ENCODE assay signal across 18 cellular contexts in genomic region chr22:39115976-39116621, GRCh38. TPM values are rescaled to one million over a fixed set of nuclear protein-coding genes. Genes with fewer than 3 reads are reported as not detected.
DNase-seq lines count a peak whose midpoint lies in the region; ATAC-seq and TF ChIP-seq lines count a peak whose summit lies in the region.
"Had no signal": no experiment of that assay in that cellular context is flagged by ENCODE, and none has a peak within 500 bp of the region (broad histone marks: within the 10 kb centered on the region; RNA-seq: fewer than 3 reads in every experiment).

No MANE protein-coding gene starts in this region.

- no peak for ATAC-seq in CD4-positive, CD25-positive, alpha-beta regulatory T cell (ENCODE audit: low read depth in 2 of 2)
- ATAC-seq in memory B cell (ENCODE audit: low read depth), result no peak

- intact Hi-C loops in CD4-positive, alpha-beta memory T cell (cut with micrococcal nuclease), result loop anchor here (2.0 to 5.0 kb wide), 2 partner anchors 25 to 39 kb away; partner anchors contain the start of gene APOBEC3G
- intact Hi-C loops in activated CD4-positive, alpha-beta memory T cell treated with anti-CD3 and anti-CD28 coated beads for 36 hours (cut with micrococcal nuclease), result loop anchor here (2.0 to 10.0 kb wide), 4 partner anchors 34 to 243 kb away; partner anchors contain the start of genes APOBEC3C and CBX6
- intact Hi-C loops in CD14-positive monocyte (cut with micrococcal nuclease), result loop anchor here in 1 of 2 donors (10.0 kb wide), 1 partner anchor 101 kb away; the partner anchor contains the start of gene APOBEC3C

- H3K9me3 ChIP-seq in CD4-positive, CD25-positive, alpha-beta regulatory T cell (ENCODE audit: control insufficient read depth in 2 of 2, low read length in 2 of 2), result no peaks in the 10 kb centered on the region
- no peaks in the 10 kb centered on the region for H3K9me3 ChIP-seq in CD4-positive, alpha-beta memory T cell (ENCODE audit: control insufficient read depth in 1 of 2, low read length in 2 of 2)

- CTCF ChIA-PET in CD4-positive, alpha-beta memory T cell (lab: Charles Lee; ENCODE audit: partially characterized antibody), result interaction anchor here (1.3 to 2.6 kb wide), 3 partner anchors 17 to 247 kb away, joined by 3 to 14 read pairs (median 4); no protein-coding TSS in a partner anchor
- CTCF ChIA-PET in activated CD4-positive, alpha-beta memory T cell treated with anti-CD3 and anti-CD28 coated beads for 36 hours (lab: Charles Lee), result interaction anchor here (0.8 to 1.9 kb wide), 4 partner anchors 19 to 174 kb away, joined by 3 to 5 read pairs (median 4); partner anchors contain the start of gene APOBEC3H

- H3K4me1 ChIP-seq in CD4-positive, CD25-positive, alpha-beta regulatory T cell (ENCODE audit: control insufficient read depth, insufficient read depth, low read length, poor library complexity, severe bottlenecking), result peaks cover 27% of the 10 kb centered on the region
- peaks cover 31% of the 10 kb centered on the region for H3K4me1 ChIP-seq in CD4-positive, alpha-beta memory T cell (ENCODE audit: insufficient read depth, low read length)

- no peaks in the 10 kb centered on the region for H3K9me3 Mint-ChIP-seq in CD4-positive, CD25-positive, alpha-beta regulatory T cell
- peaks cover 0 to 1% (median 0%) of the 10 kb centered on the region in 8 donors for H3K9me3 Mint-ChIP-seq in CD4-positive, alpha-beta memory T cell
- H3K9me3 Mint-ChIP-seq in activated CD4-positive, alpha-beta memory T cell treated with anti-CD3 and anti-CD28 coated beads for 36 hours, result no peaks in the 10 kb centered on the region
- H3K9me3 Mint-ChIP-seq in memory B cell, result no peaks in the 10 kb centered on the region
- peaks cover 0 to 2% (median 0%) of the 10 kb centered on the region in 7 donors for H3K9me3 Mint-ChIP-seq in CD14-positive monocyte

- H3K4me3 Mint-ChIP-seq in CD4-positive, CD25-positive, alpha-beta regulatory T cell, result peak overlapping the region in 1 of 4 donors; percentile 33
- peak overlapping the region in 2 of 8 donors; percentile 53 to 82 for H3K4me3 Mint-ChIP-seq in CD4-positive, alpha-beta memory T cell
- H3K4me3 Mint-ChIP-seq in activated CD4-positive, alpha-beta memory T cell treated with anti-CD3 and anti-CD28 coated beads for 36 hours, result no peak overlapping the region
- H3K4me3 Mint-ChIP-seq in memory B cell (no peak overlapping the region), CD14-positive monocyte (no peak overlapping the region)

- H3K36me3 ChIP-seq in CD4-positive, CD25-positive, alpha-beta regulatory T cell (ENCODE audit: control insufficient read depth, insufficient read depth, low read length), result no peaks in the 10 kb centered on the region
- no peaks in the 10 kb centered on the region for H3K36me3 ChIP-seq in CD4-positive, alpha-beta memory T cell (ENCODE audit: insufficient read depth, low read length)

- H3K27me3 ChIP-seq in CD4-positive, CD25-positive, alpha-beta regulatory T cell (ENCODE audit: control insufficient read depth, insufficient read depth, low read length), result no peaks in the 10 kb centered on the region
- H3K27me3 ChIP-seq in CD4-positive, alpha-beta memory T cell (ENCODE audit: insufficient read depth, low read length), result no peaks in the 10 kb centered on the region

- H3K27ac ChIP-seq in CD4-positive, CD25-positive, alpha-beta regulatory T cell (ENCODE audit: insufficient read depth, low read length, poor library complexity, severe bottlenecking), result peak overlapping the region; percentile 86
- peak overlapping the region; percentile 21 for H3K27ac ChIP-seq in CD4-positive, alpha-beta memory T cell (ENCODE audit: low read depth, low read length)
- H3K27ac ChIP-seq: coronary artery, GM23248 had no signal

- H3K36me3 Mint-ChIP-seq in CD4-positive, CD25-positive, alpha-beta regulatory T cell, result no peaks in the 10 kb centered on the region
- no peaks in the 10 kb centered on the region for H3K36me3 Mint-ChIP-seq in CD4-positive, alpha-beta memory T cell
- no peaks in the 10 kb centered on the region for H3K36me3 Mint-ChIP-seq in activated CD4-positive, alpha-beta memory T cell treated with anti-CD3 and anti-CD28 coated beads for 36 hours
- H3K36me3 Mint-ChIP-seq in memory B cell (no peaks in the 10 kb centered on the region), CD14-positive monocyte (no peaks in the 10 kb centered on the region)

- H3K27me3 Mint-ChIP-seq in CD4-positive, CD25-positive, alpha-beta regulatory T cell, result no peaks in the 10 kb centered on the region
- no peaks in the 10 kb centered on the region for H3K27me3 Mint-ChIP-seq in CD4-positive, alpha-beta memory T cell
- H3K27me3 Mint-ChIP-seq in activated CD4-positive, alpha-beta memory T cell treated with anti-CD3 and anti-CD28 coated beads for 36 hours, result no peaks in the 10 kb centered on the region
- no peaks in the 10 kb centered on the region for H3K27me3 Mint-ChIP-seq in memory B cell
- peaks cover 4 to 13% (median 6%) of the 10 kb centered on the region in 3 donors for H3K27me3 Mint-ChIP-seq in CD14-positive monocyte (ENCODE audit: low read depth in 3 of 3)

- H3K4me1 Mint-ChIP-seq in CD4-positive, CD25-positive, alpha-beta regulatory T cell, result peaks cover 16 to 33% (median 25%) of the 10 kb centered on the region in 4 donors
- H3K4me1 Mint-ChIP-seq in CD4-positive, alpha-beta memory T cell, result peaks cover 23 to 36% (median 28%) of the 10 kb centered on the region in 4 donors
- peaks cover 55% of the 10 kb centered on the region for H3K4me1 Mint-ChIP-seq in activated CD4-positive, alpha-beta memory T cell treated with anti-CD3 and anti-CD28 coated beads for 36 hours (ENCODE audit: low read depth)
- peaks cover 31% of the 10 kb centered on the region for H3K4me1 Mint-ChIP-seq in memory B cell
- peaks cover 14% of the 10 kb centered on the region for H3K4me1 Mint-ChIP-seq in CD14-positive monocyte

- DNase-seq in CD4-positive, CD25-positive, alpha-beta regulatory T cell, result no peak
- peak in 1 of 5 donors; percentile 72 for DNase-seq in CD4-positive, alpha-beta memory T cell
- DNase-seq in activated CD4-positive, alpha-beta memory T cell treated with anti-CD3 and anti-CD28 coated beads for 36 hours, result no peak
- no peak for DNase-seq in memory B cell (ENCODE audit: low spot score in 2 of 2)
- DNase-seq in SK-N-DZ (ENCODE audit: low spot score), result no peak
- DNase-seq in middle frontal gyrus (ENCODE audit: extremely low spot score, low spot score), result no peak
- DNase-seq in CD14-positive monocyte (ENCODE audit: low spot score), result no peak
- DNase-seq: activated CD4-positive, alpha-beta T cell treated with anti-CD3 and anti-CD28 coated beads for 4 hours; activated effector memory CD4-positive, alpha-beta T cell treated with anti-CD3 and anti-CD28 coated beads, Interleukin-2, amount 50 U/mL, for 16 hours; AML-193; GM23248; NCI-H1105 treated with DMSO at 0.1 percent for 48 hours; NCI-H526 treated with DMSO at 0.1 percent for 48 hours; stimulated activated CD4-positive, alpha-beta T cell treated with anti-CD3 and anti-CD28 coated beads, Interleukin-2, amount 100 ng/mL, for 48 hours; T-helper 9 cell had no signal

- POLR2A ChIA-PET in CD4-positive, alpha-beta memory T cell (lab: Charles Lee; ENCODE audit: partially characterized antibody), result interaction anchor here (0.7 to 1.2 kb wide), 3 partner anchors 21 to 246 kb away, joined by 3 to 4 read pairs (median 3); no protein-coding TSS in a partner anchor
- POLR2A ChIA-PET in activated CD4-positive, alpha-beta memory T cell treated with anti-CD3 and anti-CD28 coated beads for 36 hours (lab: Charles Lee), result interaction anchor here (0.6 to 1.8 kb wide), 6 partner anchors 17 to 174 kb away, joined by 3 to 9 read pairs (median 4); partner anchors contain the start of gene APOBEC3G

- no peak for TF ChIP-seq CTCF in CD14-positive monocyte (IDR thresholded peaks at IDR 0.05)

- peak overlapping the region; percentile 27 to 74 (median 57) for H3K27ac Mint-ChIP-seq in CD4-positive, CD25-positive, alpha-beta regulatory T cell
- H3K27ac Mint-ChIP-seq in CD4-positive, alpha-beta memory T cell, result peak overlapping the region; percentile 60 to 92 (median 84)
- H3K27ac Mint-ChIP-seq in activated CD4-positive, alpha-beta memory T cell treated with anti-CD3 and anti-CD28 coated beads for 36 hours, result peak overlapping the region; percentile 95
- H3K27ac Mint-ChIP-seq in memory B cell (peak overlapping the region; percentile 86), CD14-positive monocyte (no peak overlapping the region)

- H3K4me3 ChIP-seq in CD4-positive, CD25-positive, alpha-beta regulatory T cell (ENCODE audit: low read depth, low read length), result no peak overlapping the region
- no peak overlapping the region for H3K4me3 ChIP-seq in CD4-positive, alpha-beta memory T cell (ENCODE audit: low read length in 2 of 2)
- H3K4me3 ChIP-seq: coronary artery, GM23248, lung had no signal

RNA-seq across cellular contexts. Expression of gene APOBEC3H, which starts 19.1 kb away (rescaled TPM):
- 4.9 TPM for total RNA-seq in CD4-positive, CD25-positive, alpha-beta regulatory T cell
- 1 to 10 TPM; 1.7 to 7.8 (median 2.2) TPM for polyA plus RNA-seq in CD4-positive, CD25-positive, alpha-beta regulatory T cell
- total RNA-seq in CD4-positive, alpha-beta memory T cell, result 1 to 10 TPM; 7.5 to 8.5 TPM
- polyA plus RNA-seq in CD4-positive, alpha-beta memory T cell, result 1 to 10 TPM; 5.7 to 6.2 TPM
- total RNA-seq in activated CD4-positive, alpha-beta memory T cell treated with anti-CD3 and anti-CD28 coated beads for 36 hours, result 10 to 100 TPM; 23.6 to 25.3 TPM
- polyA plus RNA-seq in SK-N-DZ (2014; cell fraction: cytosol; rRNA removed), result not detected in 2 replicates
- polyA plus RNA-seq in SK-N-DZ (2014; cell fraction: nucleus; rRNA removed), result not detected in 2 replicates
- polyA plus RNA-seq in CD14-positive monocyte, result not detected
- total RNA-seq: GM23248, lung, temporal lobe had no signal
- polyA plus RNA-seq: GM23248 had no signal

RNA-seq across cellular contexts. Expression of gene CBX7, which starts 36.4 kb away (rescaled TPM):
- 102 TPM for total RNA-seq in CD4-positive, CD25-positive, alpha-beta regulatory T cell
- polyA plus RNA-seq in CD4-positive, CD25-positive, alpha-beta regulatory T cell, result 10 to 100 TPM; 27.7 to 44.6 (median 35.4) TPM
- total RNA-seq in CD4-positive, alpha-beta memory T cell, result 100 to 1,000 TPM; 181 to 198 TPM
- 10 to 100 TPM; 22.8 to 38.8 TPM for polyA plus RNA-seq in CD4-positive, alpha-beta memory T cell
- total RNA-seq in activated CD4-positive, alpha-beta memory T cell treated with anti-CD3 and anti-CD28 coated beads for 36 hours, result 10 to 100 TPM; 35.7 to 37.7 TPM
- 0.37 and 1.7 TPM in 2 replicates for polyA plus RNA-seq in SK-N-DZ (2014; cell fraction: cytosol; rRNA removed)
- 1.9 and 11.7 TPM in 2 replicates for polyA plus RNA-seq in SK-N-DZ (2014; cell fraction: nucleus; rRNA removed)
- polyA plus RNA-seq in CD14-positive monocyte, result 1 to 10 TPM; 3.1 to 4.0 TPM

RNA-seq across cellular contexts. Expression of gene APOBEC3G, which starts 39.0 kb away (rescaled TPM):
- 49.0 TPM for total RNA-seq in CD4-positive, CD25-positive, alpha-beta regulatory T cell
- polyA plus RNA-seq in CD4-positive, CD25-positive, alpha-beta regulatory T cell, result 100 to 1,000 TPM in 1 of 4 donors, 10 to 100 TPM in 3; 51.0 to 105 (median 75.6) TPM
- 10 to 100 TPM; 44.5 to 47.5 TPM for total RNA-seq in CD4-positive, alpha-beta memory T cell
- polyA plus RNA-seq in CD4-positive, alpha-beta memory T cell, result 100 to 1,000 TPM in 1 of 2 donors, 10 to 100 TPM in 1; 98.5 to 110 TPM
- 100 to 1,000 TPM; 106 to 108 TPM for total RNA-seq in activated CD4-positive, alpha-beta memory T cell treated with anti-CD3 and anti-CD28 coated beads for 36 hours
- 0.09 TPM in 1 of 2 replicates, not detected in the other for polyA plus RNA-seq in SK-N-DZ (2014; cell fraction: cytosol; rRNA removed)
- not detected in 2 replicates for polyA plus RNA-seq in SK-N-DZ (2014; cell fraction: nucleus; rRNA removed)
- 10 to 100 TPM; 64.5 to 73.6 TPM for polyA plus RNA-seq in CD14-positive monocyte

Comparison
In these comparisons a context has a peak if more than half of its experiments do, and no peak if none do; other contexts are left out.
1. H3K27ac Mint-ChIP-seq: peak in CD4-positive, CD25-positive, alpha-beta regulatory T cell (3 of 3), CD4-positive, alpha-beta memory T cell (7 of 7), activated CD4-positive, alpha-beta memory T cell treated with anti-CD3 and anti-CD28 coated beads for 36 hours (single experiment) and memory B cell (single experiment); none in CD14-positive monocyte (0 of 7).